ENCODE assay signal across 13 cellular contexts in genomic region chr18:49335677-49336076, GRCh38.
DNase-seq lines count a peak whose midpoint lies in the region; ATAC-seq and TF ChIP-seq lines count a peak whose summit lies in the region.
"Had no signal": no experiment of that assay in that cellular context is flagged by ENCODE, and none has a peak within 500 bp of the region (broad histone marks: within the 10 kb centered on the region; RNA-seq: fewer than 3 reads in every experiment).

No MANE protein-coding gene starts in this region.

- no peaks in the 10 kb centered on the region for H3K27me3 Mint-ChIP-seq in activated CD4-positive, alpha-beta T cell treated with anti-CD3 and anti-CD28 coated beads for 36 hours
- no peaks in the 10 kb centered on the region for H3K27me3 Mint-ChIP-seq in activated CD4-positive, alpha-beta T cell treated with anti-CD3 and anti-CD28 coated beads, Interleukin-2, amount 10 ng/mL, durations not matched to agents 24 days and 14 days

- peak; percentile 4 for TF ChIP-seq CTCF in HFF-Myc (IDR thresholded peaks at IDR 0.05; ENCODE audit: low read depth, low read length, missing control alignments)
- TF ChIP-seq CTCF in WERI-Rb-1 (IDR thresholded peaks at IDR 0.05; ENCODE audit: low read depth, low read length): peak; percentile 21; the same call in 1 of the 2 replicates
- TF ChIP-seq CTCF in thyroid gland (IDR thresholded peaks at IDR 0.05): no peak

- H3K36me3 ChIP-seq in WERI-Rb-1: peaks cover 19% of the 10 kb centered on the region
- H3K36me3 ChIP-seq in thyroid gland: peaks cover 0 to 5% of the 10 kb centered on the region in 2 donors
- H3K36me3 ChIP-seq: gastrocnemius medialis, prostate gland had no signal

- no peak for TF ChIP-seq POLR2A in thyroid gland (IDR thresholded peaks at IDR 0.05)

- H3K27ac ChIP-seq in WERI-Rb-1 (no peak overlapping the region), thyroid gland (no peak overlapping the region)
- H3K27ac ChIP-seq: gastrocnemius medialis, prostate gland had no signal

- H3K9me3 ChIP-seq in WERI-Rb-1 (ENCODE audit: severe bottlenecking): no peaks in the 10 kb centered on the region
- H3K9me3 ChIP-seq in thyroid gland: no peaks in the 10 kb centered on the region
- H3K9me3 ChIP-seq: gastrocnemius medialis, prostate gland had no signal

- POLR2A ChIA-PET in activated CD4-positive, alpha-beta T cell treated with anti-CD3 and anti-CD28 coated beads for 36 hours (lab: Charles Lee): no interaction called here

- DNase-seq in activated CD4-positive, alpha-beta T cell treated with anti-CD3 and anti-CD28 coated beads for 36 hours: peak; percentile 47
- DNase-seq in activated CD4-positive, alpha-beta T cell treated with anti-CD3 and anti-CD28 coated beads, Interleukin-2, amount 10 ng/mL, durations not matched to agents 24 days and 14 days: no peak
- DNase-seq in HFF-Myc (ENCODE audit: extremely low read depth, low read depth) (no peak), WERI-Rb-1 (peak; percentile 19), left lobe of liver (ENCODE audit: low spot score) (no peak), epidermal melanocyte (ENCODE audit: insufficient read length, low spot score) (no peak), thyroid gland (no peak)
- DNase-seq: activated CD4-positive, CD25-positive, alpha-beta regulatory T cell; gastrocnemius medialis; NCI-H1436 treated with DMSO at 0.1 percent for 48 hours had no signal

- H3K4me3 ChIP-seq in HFF-Myc (replicated peaks; ENCODE audit: low read depth, low read length): no peak overlapping the region
- H3K4me3 ChIP-seq in WERI-Rb-1 (ENCODE audit: low read depth, low read length): no peak overlapping the region
- H3K4me3 ChIP-seq in thyroid gland (replicated peaks in 1 of 3): no peak overlapping the region
- H3K4me3 ChIP-seq: gastrocnemius medialis, prostate gland had no signal

- no peak overlapping the region for H3K4me3 Mint-ChIP-seq in activated CD4-positive, alpha-beta T cell treated with anti-CD3 and anti-CD28 coated beads for 36 hours
- no peak overlapping the region for H3K4me3 Mint-ChIP-seq in activated CD4-positive, alpha-beta T cell treated with anti-CD3 and anti-CD28 coated beads, Interleukin-2, amount 10 ng/mL, durations not matched to agents 24 days and 14 days
- H3K4me3 Mint-ChIP-seq: activated T-helper 1 cell treated with anti-CD3 and anti-CD28 coated beads, Interleukin-12 subunit alpha, Interleukin-12 subunit beta, Interleukin-2, Interleukin-4 antibody, amounts not matched to agents 30 ng/mL and 10 ng/mL and 1 ng/mL, durations not matched to agents 14 hours and 24 hours and 36 hours had no signal

- intact Hi-C loops in activated CD4-positive, alpha-beta T cell treated with anti-CD3 and anti-CD28 coated beads for 36 hours (cut with DNase I, micrococcal nuclease): loop anchor here in 1 of 2 experiments (10.0 kb wide), 1 partner anchor 661 kb away; no protein-coding TSS in a partner anchor
- intact Hi-C loops in activated CD4-positive, alpha-beta T cell treated with anti-CD3 and anti-CD28 coated beads, Interleukin-2, amount 10 ng/mL, durations not matched to agents 24 days and 14 days (cut with micrococcal nuclease): no loop called here
- intact Hi-C loops in thyroid gland (cut with DNase I): no loop called here

- H3K27me3 ChIP-seq in WERI-Rb-1 (ENCODE audit: insufficient read depth, low read depth, severe bottlenecking) (no peaks in the 10 kb centered on the region), thyroid gland (no peaks in the 10 kb centered on the region)
- H3K27me3 ChIP-seq: gastrocnemius medialis had no signal

- H3K27ac Mint-ChIP-seq in activated CD4-positive, alpha-beta T cell treated with anti-CD3 and anti-CD28 coated beads for 36 hours: no peak overlapping the region
- H3K27ac Mint-ChIP-seq in activated CD4-positive, alpha-beta T cell treated with anti-CD3 and anti-CD28 coated beads, Interleukin-2, amount 10 ng/mL, durations not matched to agents 24 days and 14 days: no peak overlapping the region
- H3K27ac Mint-ChIP-seq: activated T-helper 1 cell treated with anti-CD3 and anti-CD28 coated beads, Interleukin-12 subunit alpha, Interleukin-12 subunit beta, Interleukin-2, Interleukin-4 antibody, amounts not matched to agents 30 ng/mL and 10 ng/mL and 1 ng/mL, durations not matched to agents 14 hours and 24 hours and 36 hours had no signal

- peaks cover 18% of the 10 kb centered on the region for H3K36me3 Mint-ChIP-seq in activated CD4-positive, alpha-beta T cell treated with anti-CD3 and anti-CD28 coated beads for 36 hours (ENCODE audit: low read depth)
- H3K36me3 Mint-ChIP-seq in activated CD4-positive, alpha-beta T cell treated with anti-CD3 and anti-CD28 coated beads, Interleukin-2, amount 10 ng/mL, durations not matched to agents 24 days and 14 days (ENCODE audit: low read depth): peaks cover 11% of the 10 kb centered on the region

- WGBS in thyroid gland, 2 donors: 89% methylated on average over 4 of the region's 4 CpGs

- no peak for ATAC-seq in activated CD4-positive, alpha-beta T cell treated with anti-CD3 and anti-CD28 coated beads for 36 hours
- peak; percentile 26 for ATAC-seq in left lobe of liver
- ATAC-seq in HG03025 (IDR thresholded peaks at IDR 0.05; ENCODE audit: low FRiP score, unreplicated experiment): no peak
- ATAC-seq: gastrocnemius medialis had no signal

- no peaks in the 10 kb centered on the region for H3K9me3 Mint-ChIP-seq in activated CD4-positive, alpha-beta T cell treated with anti-CD3 and anti-CD28 coated beads for 36 hours (ENCODE audit: low read depth)
- no peaks in the 10 kb centered on the region for H3K9me3 Mint-ChIP-seq in activated CD4-positive, alpha-beta T cell treated with anti-CD3 and anti-CD28 coated beads, Interleukin-2, amount 10 ng/mL, durations not matched to agents 24 days and 14 days
- H3K9me3 Mint-ChIP-seq: activated T-helper 1 cell treated with anti-CD3 and anti-CD28 coated beads, Interleukin-12 subunit alpha, Interleukin-12 subunit beta, Interleukin-2, Interleukin-4 antibody, amounts not matched to agents 30 ng/mL and 10 ng/mL and 1 ng/mL, durations not matched to agents 14 hours and 24 hours and 36 hours had no signal

- no peaks in the 10 kb centered on the region for H3K4me1 Mint-ChIP-seq in activated CD4-positive, alpha-beta T cell treated with anti-CD3 and anti-CD28 coated beads for 36 hours
- H3K4me1 Mint-ChIP-seq in activated CD4-positive, alpha-beta T cell treated with anti-CD3 and anti-CD28 coated beads, Interleukin-2, amount 10 ng/mL, durations not matched to agents 24 days and 14 days: no peaks in the 10 kb centered on the region

- CTCF ChIA-PET in activated CD4-positive, alpha-beta T cell treated with anti-CD3 and anti-CD28 coated beads for 36 hours (lab: Charles Lee): no interaction called here

- peaks cover 0 to 12% of the 10 kb centered on the region in 2 donors for H3K4me1 ChIP-seq in thyroid gland
- H3K4me1 ChIP-seq: prostate gland had no signal

Comparison
In these comparisons a context has a peak if more than half of its experiments do, and no peak if none do; other contexts are left out.
1. DNase-seq: peak in activated CD4-positive, alpha-beta T cell treated with anti-CD3 and anti-CD28 coated beads for 36 hours (single experiment) and WERI-Rb-1 (single experiment); none in activated CD4-positive, alpha-beta T cell treated with anti-CD3 and anti-CD28 coated beads, Interleukin-2, amount 10 ng/mL, durations not matched to agents 24 days and 14 days (single experiment), HFF-Myc (single experiment), left lobe of liver (single experiment), epidermal melanocyte (single experiment) and thyroid gland (0 of 2).
2. CTCF ChIP-seq: peak in HFF-Myc (single experiment) and WERI-Rb-1 (single experiment); none in thyroid gland (0 of 6).